Comparison of ENCODE assay signal across 8 cellular contexts in genomic region chr5:122776143-122776542, GRCh38. TPM values are rescaled to one million over a fixed set of nuclear protein-coding genes. Genes with fewer than 3 reads are reported as not detected.
DNase-seq lines count a peak whose midpoint lies in the region; ATAC-seq, FAIRE-seq and TF ChIP-seq lines count a peak whose summit lies in the region.

No MANE protein-coding gene starts in this region.

- CTCF ChIA-PET in K562 (lab: Yijun Ruan, JAX; ENCODE audit: low intra/inter-chr PET ratio), result no interaction called here

- peak overlapping the region; percentile 98 for H2AFZ ChIP-seq in K562 (ENCODE audit: low read depth, low read length)

- peaks cover 59% of the 10 kb centered on the region for H3K79me2 ChIP-seq in K562 (ENCODE audit: control insufficient read depth, insufficient read depth, low read length)

- in situ Hi-C loops in K562 (cut with MboI), result no loop called here

- H3K9ac ChIP-seq in K562 (ENCODE audit: insufficient read depth in 1 of 2, low read depth in 2 of 2, low read length in 2 of 2), result peak overlapping the region in 1 of 2 experiments; percentile 78; a peak in 2 of 4 replicates

- H3K9me3 ChIP-seq in left ventricle myocardium inferior (replicated peaks), result no peaks in the 10 kb centered on the region
- no peaks in the 10 kb centered on the region for H3K9me3 ChIP-seq in K562 (replicated peaks; ENCODE audit: control insufficient read depth, insufficient read depth, low read depth, low read length)
- H3K9me3 ChIP-seq in uterus, result no peaks in the 10 kb centered on the region

- FAIRE-seq in K562 (lab: Jason Lieb, UNC), result no peak

- H4K20me1 ChIP-seq in K562 (replicated peaks; ENCODE audit: control insufficient read depth, insufficient read depth, low read length), result no peaks in the 10 kb centered on the region

- no peak for TF ChIP-seq RAD21 in K562 (CRISPR knock-in tag; conservative IDR thresholded peaks at IDR 0.05 in 1 of 2, IDR thresholded peaks at IDR 0.05 in 1 of 2)

- peaks cover 30% of the 10 kb centered on the region for H3K4me1 Mint-ChIP-seq in mesothelial cell of epicardium

- peak overlapping the region; percentile 97 for H3K27ac Mint-ChIP-seq in mesothelial cell of epicardium

- ATAC-seq in left ventricle myocardium superior, result no peak
- no peak for ATAC-seq in K562
- ATAC-seq in activated CD4-positive, CD25-positive, alpha-beta regulatory T cell treated with anti-CD3 and anti-CD28 coated beads, Interleukin-2, amount 50 U/mL, for 24 hours, result no peak

- BruUV-seq in K562 (replicated peaks; lab: Mats Ljungman, UMichigan), result no TSS peak

- TF ChIP-seq EP300 in K562 (IDR thresholded peaks at IDR 0.05; ENCODE audit: low read length), result no peak

- TF ChIP-seq CTCF in left ventricle myocardium inferior (IDR thresholded peaks at IDR 0.05; ENCODE audit: borderline replicate concordance), result no peak
- no peak for TF ChIP-seq CTCF in K562 (IDR thresholded peaks at IDR 0.05 in 2 of 3, conservative IDR thresholded peaks at IDR 0.05 in 1 of 3; ENCODE audit: insufficient read depth in 2 of 3, low read depth in 1 of 3, low read length in 3 of 3)
- TF ChIP-seq CTCF in mesothelial cell of epicardium (IDR thresholded peaks at IDR 0.05; ENCODE audit: unreplicated experiment), result no peak
- TF ChIP-seq CTCF in uterus (IDR thresholded peaks at IDR 0.05), result no peak

- peak overlapping the region; percentile 95 for H3K4me2 ChIP-seq in K562 (ENCODE audit: insufficient read depth, low read length)

- H3K4me3 ChIP-seq in left ventricle myocardium inferior, result peak overlapping the region; percentile 94
- peak overlapping the region; percentile 96 for H3K4me3 ChIP-seq in K562
- H3K4me3 ChIP-seq in uterus, result peak overlapping the region; percentile 81 to 88

- H3K27me3 ChIP-seq in left ventricle myocardium inferior (ENCODE audit: low read depth) (no peaks in the 10 kb centered on the region), K562 (ENCODE audit: control insufficient read depth in 2 of 2, insufficient read depth in 2 of 2, low read length in 2 of 2) (no peaks in the 10 kb centered on the region), uterus (no peaks in the 10 kb centered on the region)

- intact Hi-C loops in left ventricle myocardium inferior (cut with micrococcal nuclease) (no loop called here), left ventricle myocardium superior (cut with micrococcal nuclease) (no loop called here), K562 (cut with micrococcal nuclease) (no loop called here), uterus (cut with DNase I; ENCODE audit: low total_unique reads) (no loop called here)

- DNase-seq in left ventricle myocardium inferior (no peak), left ventricle myocardium superior (no peak), K562 (ENCODE audit: extremely low read depth in 1 of 4, low spot score in 3 of 4) (peak in 1 of 4 experiments; percentile 25), mesothelial cell of epicardium (ENCODE audit: low spot score in 2 of 2, unreplicated experiment in 2 of 2) (no peak), uterus (no peak), GM03348 (ENCODE audit: low spot score) (no peak), Ammon's horn (ENCODE audit: low spot score) (no peak)

- TF ChIP-seq POLR2A in K562 (conservative IDR thresholded peaks at IDR 0.05) (no peak), uterus (IDR thresholded peaks at IDR 0.05) (no peak)

- H3K4me1 ChIP-seq in left ventricle myocardium inferior (peaks cover 37% of the 10 kb centered on the region), K562 (replicated peaks in 1 of 2; ENCODE audit: control insufficient read depth in 2 of 2, insufficient read depth in 2 of 2, low read length in 2 of 2) (no peaks in the 10 kb centered on the region; a peak in 3 of 5 replicates), uterus (no peaks in the 10 kb centered on the region)

- H3K9me3 Mint-ChIP-seq in mesothelial cell of epicardium, result peaks cover 9% of the 10 kb centered on the region

- H3K9me1 ChIP-seq in K562 (ENCODE audit: control insufficient read depth, insufficient read depth, low read length), result no peaks in the 10 kb centered on the region

- H3K4me3 Mint-ChIP-seq in mesothelial cell of epicardium, result peak overlapping the region; percentile 98

- no peaks in the 10 kb centered on the region for H3K36me3 ChIP-seq in left ventricle myocardium inferior
- H3K36me3 ChIP-seq in K562 (ENCODE audit: control insufficient read depth, insufficient read depth, low read length), result 0 out of 3 replicates have a peak, but pooled peaks cover 5% of the 10 kb centered on the region
- no peaks in the 10 kb centered on the region for H3K36me3 ChIP-seq in uterus

- peak overlapping the region; percentile 88 for H3K27ac ChIP-seq in left ventricle myocardium inferior (replicated peaks)
- H3K27ac ChIP-seq in K562 (ENCODE audit: extremely low read depth, low read depth, low read length), result peak overlapping the region; percentile 71
- H3K27ac ChIP-seq in uterus, result peak overlapping the region in 1 of 2 donors; percentile 88

- WGBS in K562 (ENCODE audit: insufficient coverage, low coverage, missing lambda C conversion rate), result 0% methylated on average over 2 of the region's 2 CpGs

- POLR2A ChIA-PET in K562 (lab: Yijun Ruan, JAX), result interaction anchor here (0.6 to 1.4 kb wide), 4 partner anchors 8 to 148 kb away, joined by 3 to 4 read pairs (median 4); no protein-coding TSS in a partner anchor

- no peaks in the 10 kb centered on the region for H3K27me3 Mint-ChIP-seq in mesothelial cell of epicardium (ENCODE audit: low read depth)

- peaks cover 19% of the 10 kb centered on the region for H3K36me3 Mint-ChIP-seq in mesothelial cell of epicardium

TF ChIP-seq in K562, 482 proteins besides CTCF, POLR2A, EP300 and RAD21 (continues in another document):
- TF ChIP-seq SP1 (CRISPR knock-in tag; IDR thresholded peaks at IDR 0.05), result no peak
- no peak for TF ChIP-seq MCM3 (IDR thresholded peaks at IDR 0.05)
- no peak for TF ChIP-seq AFF4 (CRISPR knock-in tag; IDR thresholded peaks at IDR 0.05)
- no peak for TF ChIP-seq RFX1 (IDR thresholded peaks at IDR 0.05)
- TF ChIP-seq ZNF655 (CRISPR knock-in tag; IDR thresholded peaks at IDR 0.05), result no peak

RNA-seq across cellular contexts. Expression of gene SNX2, which starts 1.3 kb away (rescaled TPM):
- total RNA-seq in left ventricle myocardium inferior (37.0 TPM), left ventricle myocardium superior (38.2 TPM), K562 (2014; rRNA removed) (33.8 and 35.2 TPM in 2 replicates), K562 (2014; rRNA removed; fragmentation: Illumina TruSeq; extraction: Trizol) (67.4 and 75.9 TPM in 2 replicates), K562 (2015; rRNA removed; fragmentation: Illumina TruSeq; extraction: Trizol) (59.6 and 61.5 TPM in 2 replicates), K562 (2021) (43.6 and 45.8 TPM in 2 replicates), mesothelial cell of epicardium (141 to 147 TPM (median 142 TPM) in 3 replicates), uterus (100 to 1,000 TPM in 2 of 4 donors, 10 to 100 TPM in 2; 22.5 to 128 (median 99.6) TPM)
- 18.3 and 43.6 TPM in 2 replicates for total RNA-seq in K562 (2011; cell fraction: chromatin; rRNA removed; ENCODE audit: low replicate concordance)
- total RNA-seq in K562 (2011; cell fraction: nucleolus; rRNA removed), result 12.3 and 15.4 TPM in 2 replicates
- 22.5 and 28.0 TPM in 2 replicates for total RNA-seq in K562 (2011; cell fraction: nucleoplasm; rRNA removed)
- polyA plus RNA-seq in K562 (2011; rRNA removed) (60.8 and 61.9 TPM in 2 replicates), K562 (2014; fragmentation: Illumina TruSeq; extraction: Trizol) (50.3 and 58.1 TPM in 2 replicates), K562 (2014; fragmentation: Nextera tagmentation; extraction: Ambion mirVana) (10 to 100 TPM; 52.8 to 86.0 TPM), K562 (2014; rRNA removed) (45.2 and 47.6 TPM in 2 replicates)
- 10.6 and 21.0 TPM in 2 replicates for polyA plus RNA-seq in K562 (2011; cell fraction: cytosol; rRNA removed)
- 7.3 and 13.0 TPM in 2 replicates for polyA plus RNA-seq in K562 (2011; cell fraction: nucleus; rRNA removed)
- 52.4 and 63.1 TPM in 2 replicates for polyA plus RNA-seq in K562 (2012)
- 66.4 and 76.5 TPM in 2 replicates for polyA minus RNA-seq in K562 (2011; rRNA and poly(A)+ RNA removed)
- 40.2 and 51.1 TPM in 2 replicates for polyA minus RNA-seq in K562 (2011; cell fraction: cytosol; rRNA and poly(A)+ RNA removed)
- polyA minus RNA-seq in K562 (2011; cell fraction: nucleus; rRNA and poly(A)+ RNA removed), result 17.9 and 41.4 TPM in 2 replicates
